7 cellular contexts compared by ENCODE assay signal in genomic region chr1:209207701-209208286, GRCh38.
DNase-seq lines count a peak whose midpoint lies in the region; TF ChIP-seq lines count a peak whose summit lies in the region.

No MANE protein-coding gene starts in this region.

- CTCF ChIA-PET in GM10248 (lab: Yijun Ruan, JAX): interaction anchor here (0.7 to 4.0 kb wide), 32 partner anchors 9 to 616 kb away, joined by 3 to 42 read pairs (median 4); no protein-coding TSS in a partner anchor

- peak overlapping the region; percentile 70 for H3K4me3 ChIP-seq in GM23248
- H3K4me3 ChIP-seq in MM.1S (ENCODE audit: low read length): peak overlapping the region; percentile 52
- H3K4me3 ChIP-seq in esophagus squamous epithelium: peak overlapping the region in 3 of 4 donors; percentile 22 to 58 (median 35)
- peak overlapping the region; percentile 22 to 46 for H3K4me3 ChIP-seq in muscle layer of duodenum (ENCODE audit: low read depth in 1 of 2, low read length in 2 of 2)
- H3K4me3 ChIP-seq in tibial nerve: peak overlapping the region in 1 of 4 donors; percentile 31

- H4K20me1 ChIP-seq in GM23248 (ENCODE audit: insufficient read depth): no peaks in the 10 kb centered on the region
- H4K20me1 ChIP-seq in MM.1S (ENCODE audit: insufficient read depth, low read length): no peaks in the 10 kb centered on the region

- DNase-seq in GM10248 (ENCODE audit: extremely low spot score) (peak; percentile 68), GM23248 (peak; percentile 88), MM.1S (peak; percentile 88), SK-MEL-5 (ENCODE audit: low read depth, low spot score) (peak; percentile 53), esophagus squamous epithelium (lab: John Stamatoyannopoulos, UW) (no peak), tibial nerve (ENCODE audit: low spot score in 2 of 2) (peak; percentile 22 to 43)

- in situ Hi-C loops in GM23248 (cut with MboI) (loop anchor here (25.0 kb wide), 1 partner anchor 230 kb away; no protein-coding TSS in a partner anchor), SK-MEL-5 (cut with HindIII; ENCODE audit: low pct_unique_long_range_greater_than_20kb, low sequenced_read_pairs) (no loop called here)

- intact Hi-C loops in esophagus squamous epithelium (cut with DNase I): no loop called here

- H3K9me2 ChIP-seq in GM23248 (ENCODE audit: insufficient read depth) (no peaks in the 10 kb centered on the region), MM.1S (replicated peaks; ENCODE audit: insufficient read depth, low read length) (no peaks in the 10 kb centered on the region)

- H3K4me2 ChIP-seq in GM23248 (ENCODE audit: unreplicated experiment): peak overlapping the region; percentile 86
- peak overlapping the region; percentile 68 for H3K4me2 ChIP-seq in MM.1S (ENCODE audit: low read depth, low read length)

- 3% methylated on average over 29 to 30 of the region's 31 CpGs for WGBS in GM23248 (ENCODE audit: low coverage in 1 of 2, low lambda C conversion rate in 2 of 2, missing lambda C conversion rate in 2 of 2), 2 experiments
- 0 to 8% methylated on average over 4 to 21 of the region's 31 CpGs for WGBS in esophagus squamous epithelium, 2 donors
- WGBS in tibial nerve, 2 donors: 1 to 2% methylated on average over 29 to 31 of the region's 31 CpGs

- H3K36me3 ChIP-seq in GM23248 (ENCODE audit: low read depth) (no peaks in the 10 kb centered on the region), MM.1S (replicated peaks; ENCODE audit: insufficient read depth, low read length) (no peaks in the 10 kb centered on the region), esophagus squamous epithelium (no peaks in the 10 kb centered on the region), muscle layer of duodenum (ENCODE audit: control insufficient read depth in 1 of 2, insufficient read depth in 2 of 2, low read length in 2 of 2) (no peaks in the 10 kb centered on the region), tibial nerve (no peaks in the 10 kb centered on the region)

- H3K9ac ChIP-seq in GM23248: peak overlapping the region; percentile 35; the same call in 1 of the 2 replicates
- H3K9ac ChIP-seq in MM.1S (ENCODE audit: low read length): peak overlapping the region; percentile 37; the same call in 1 of the 2 replicates

- H3K9me3 ChIP-seq in GM23248 (ENCODE audit: low read depth): no peaks in the 10 kb centered on the region
- H3K9me3 ChIP-seq in MM.1S (replicated peaks; ENCODE audit: insufficient read depth, low read length): no peaks in the 10 kb centered on the region
- H3K9me3 ChIP-seq in esophagus squamous epithelium: no peaks in the 10 kb centered on the region
- no peaks in the 10 kb centered on the region for H3K9me3 ChIP-seq in muscle layer of duodenum (ENCODE audit: control insufficient read depth in 1 of 2, low read length in 2 of 2)
- no peaks in the 10 kb centered on the region for H3K9me3 ChIP-seq in tibial nerve

- TF ChIP-seq CTCF in GM10248 (IDR thresholded peaks at IDR 0.05; ENCODE audit: control extremely low read depth, extremely low read depth, low read depth, missing control alignments): peak; percentile 80
- TF ChIP-seq CTCF in MM.1S (IDR thresholded peaks at IDR 0.05; ENCODE audit: low read length): peak; percentile 99
- peak; percentile 21 to 80 (median 63) for TF ChIP-seq CTCF in esophagus squamous epithelium (IDR thresholded peaks at IDR 0.05)
- peak; percentile 42 to 71 (median 62) for TF ChIP-seq CTCF in tibial nerve (IDR thresholded peaks at IDR 0.05)

- H3K27me3 ChIP-seq in GM23248 (replicated peaks; ENCODE audit: insufficient read depth) (peaks cover 44% of the 10 kb centered on the region), MM.1S (replicated peaks; ENCODE audit: insufficient read depth, low read length) (no peaks in the 10 kb centered on the region), esophagus squamous epithelium (peaks cover 0 to 58% (median 0%) of the 10 kb centered on the region in 4 donors), muscle layer of duodenum (ENCODE audit: low read depth, low read length) (peaks cover 19% of the 10 kb centered on the region), tibial nerve (peaks cover 0 to 39% of the 10 kb centered on the region in 2 donors)

- POLR2A ChIA-PET in GM10248 (lab: Yijun Ruan, JAX): no interaction called here

- TF ChIP-seq EP300 in tibial nerve (IDR thresholded peaks at IDR 0.05): no peak

- TF ChIP-seq POLR2A in esophagus squamous epithelium (IDR thresholded peaks at IDR 0.05): no peak
- TF ChIP-seq POLR2A in tibial nerve (IDR thresholded peaks at IDR 0.05): no peak

- H3K79me2 ChIP-seq in GM23248 (ENCODE audit: insufficient read depth) (no peaks in the 10 kb centered on the region), MM.1S (ENCODE audit: low read length) (no peaks in the 10 kb centered on the region)

- H3K27ac ChIP-seq in GM23248: no peak overlapping the region
- no peak overlapping the region for H3K27ac ChIP-seq in MM.1S (ENCODE audit: low read length)
- no peak overlapping the region for H3K27ac ChIP-seq in esophagus squamous epithelium
- H3K27ac ChIP-seq in muscle layer of duodenum (ENCODE audit: low read length): no peak overlapping the region
- H3K27ac ChIP-seq in tibial nerve: no peak overlapping the region

- H2AFZ ChIP-seq in GM23248 (peak overlapping the region; percentile 93), MM.1S (ENCODE audit: low read length) (peak overlapping the region; percentile 80)

- H3F3A ChIP-seq in GM23248 (ENCODE audit: insufficient read depth): no peaks in the 10 kb centered on the region
- no peaks in the 10 kb centered on the region for H3F3A ChIP-seq in MM.1S (ENCODE audit: insufficient read depth, low read length)

- peaks cover 7% of the 10 kb centered on the region; the same call in 1 of the 2 replicates for H3K4me1 ChIP-seq in GM23248 (ENCODE audit: insufficient read depth)
- H3K4me1 ChIP-seq in MM.1S (ENCODE audit: low read length): peaks cover 29% of the 10 kb centered on the region
- H3K4me1 ChIP-seq in esophagus squamous epithelium: peaks cover 0 to 18% (median 11%) of the 10 kb centered on the region in 3 donors
- H3K4me1 ChIP-seq in muscle layer of duodenum (ENCODE audit: control insufficient read depth in 1 of 2, insufficient read depth in 2 of 2, low read length in 2 of 2): peaks cover 0 to 11% of the 10 kb centered on the region in 2 donors
- peaks cover 0 to 14% (median 10%) of the 10 kb centered on the region in 4 donors for H3K4me1 ChIP-seq in tibial nerve
